In the genomic region with DNA sequence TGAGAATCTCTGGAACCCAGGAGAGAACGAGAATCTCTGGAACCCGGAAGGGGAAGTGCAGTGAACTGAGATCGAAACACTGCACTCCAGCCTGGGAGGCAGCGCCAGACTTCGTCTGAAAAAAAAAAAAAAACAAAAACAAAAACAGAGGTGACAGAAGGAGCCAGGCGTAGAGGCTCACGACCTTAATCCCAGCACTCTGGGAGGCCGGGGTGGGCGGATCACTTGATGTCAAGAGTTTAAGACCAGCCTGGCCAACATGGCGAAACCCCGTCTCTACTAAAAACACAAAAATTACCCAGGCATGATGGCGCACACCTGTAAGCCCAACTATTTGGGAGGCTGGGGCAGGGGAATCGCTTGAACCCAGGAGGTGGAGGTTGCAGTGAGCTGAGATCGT, we compare ENCODE assay signal across 9 cellular contexts.
"Had no signal": no experiment of that assay in that cellular context is flagged by ENCODE, and none has a peak within 500 bp of the region (broad histone marks: within the 10 kb centered on the region; RNA-seq: fewer than 3 reads in every experiment).

No MANE protein-coding gene starts in this region.

- DNase-seq: GM23248, GOT3, H7, H9, HCEC 1CT, HFFc6 had no signal

- H2AFZ ChIP-seq: GM23248, GM23338 had no signal

- H3K4me2 ChIP-seq: GM23338 had no signal

- H3K27ac ChIP-seq: GM23248 had no signal

- H3K9ac ChIP-seq: GM23248 had no signal

- H3K27ac Mint-ChIP-seq: GM23338, H9, HFFc6 had no signal

- H3K4me3 Mint-ChIP-seq: GM23338, H9, HFFc6 had no signal

- H3K4me3 ChIP-seq: GM23248, GM23338, HAP-1 had no signal

- H3K4me1 ChIP-seq: HAP-1 had no signal

- ATAC-seq: GM23338, HCT116 had no signal

- H3K9me3 Mint-ChIP-seq: GM23338, HFFc6 had no signal
